In genomic region chr16:7332611-7333010, GRCh38 we compare ENCODE assay signal across 31 cellular contexts. TPM values are rescaled to one million over a fixed set of nuclear protein-coding genes. Genes with fewer than 3 reads are reported as not detected.
DNase-seq lines count a peak whose midpoint lies in the region; ATAC-seq and TF ChIP-seq lines count a peak whose summit lies in the region.
"Had no signal": no experiment of that assay in that cellular context is flagged by ENCODE, and none has a peak within 500 bp of the region (broad histone marks: within the 10 kb centered on the region; RNA-seq: fewer than 3 reads in every experiment).

Gene RBFOX1, plus strand, starts transcription at chr16:7332845.

- peak within 1 kb of the TSS; percentile 37 for H3K4me2 ChIP-seq in skeletal muscle satellite cell (ENCODE audit: low read length)

- H3K36me3 ChIP-seq in SJCRH30, result peaks cover 2% of the 10 kb centered on the region; the same call in 1 of the 2 replicates
- H3K36me3 ChIP-seq in heart left ventricle, result no peaks in the 10 kb centered on the region
- H3K36me3 ChIP-seq in skeletal muscle satellite cell (ENCODE audit: insufficient read depth, low read length), result no peaks in the 10 kb centered on the region

- H3K27ac ChIP-seq in SJCRH30 (peak within 1 kb of the TSS; percentile 83), heart left ventricle (peak within 1 kb of the TSS; percentile 63 to 87 (median 81))
- H3K27ac ChIP-seq: skin epidermis had no signal

- 26 to 35% (median 31%) methylated on average over 8 of the region's 8 CpGs for WGBS in heart left ventricle, 4 donors

- H3K4me3 ChIP-seq in SJCRH30 (peak within 1 kb of the TSS; percentile 43), heart left ventricle (peak within 1 kb of the TSS; percentile 19 to 65 (median 54)), skeletal muscle satellite cell (ENCODE audit: low read length) (peak within 1 kb of the TSS; percentile 31)
- H3K4me3 ChIP-seq: skin epidermis had no signal

- intact Hi-C loops in heart left ventricle (cut with DNase I), result loop anchor here in 4 of 10 donors (2.0 to 5.0 kb wide), 3 partner anchors 40 to 72 kb away; no protein-coding TSS in a partner anchor

- H3K36me3 Mint-ChIP-seq in nephron (ENCODE audit: low read depth), result no peaks in the 10 kb centered on the region
- H3K36me3 Mint-ChIP-seq: activated naive CD8-positive, alpha-beta T cell treated with anti-CD3 and anti-CD28 coated beads, Interleukin-2, amount 10 ng/mL, durations not matched to agents 7 days and 5 days; IgD-negative memory B cell; T-cell had no signal

- H3K27me3 Mint-ChIP-seq in nephron (ENCODE audit: low read depth), result no peaks in the 10 kb centered on the region
- H3K27me3 Mint-ChIP-seq: activated CD4-positive, alpha-beta T cell treated with anti-CD3 and anti-CD28 coated beads, Interleukin-2, amount 10 ng/mL, durations not matched to agents 24 days and 14 days; activated naive CD8-positive, alpha-beta T cell treated with anti-CD3 and anti-CD28 coated beads, Interleukin-2, amount 10 ng/mL, durations not matched to agents 7 days and 5 days; IgD-negative memory B cell; T-cell had no signal

- peak within 1 kb of the TSS; percentile 58 for H3K9ac ChIP-seq in skeletal muscle satellite cell (ENCODE audit: low read depth, low read length)

- TF ChIP-seq CTCF in heart left ventricle (IDR thresholded peaks at IDR 0.05), result no peak
- TF ChIP-seq CTCF in nephron (IDR thresholded peaks at IDR 0.05; ENCODE audit: unreplicated experiment in 3 of 3), result no peak

- H3K9me3 Mint-ChIP-seq in nephron, result no peaks in the 10 kb centered on the region
- H3K9me3 Mint-ChIP-seq: endodermal cell had no signal

- peak in 1 of 2 donors; percentile 16 for TF ChIP-seq POLR2A in heart left ventricle (IDR thresholded peaks at IDR 0.05)

- H3K4me1 ChIP-seq in SJCRH30 (peaks cover 61% of the 10 kb centered on the region), heart left ventricle (peaks cover 0 to 37% (median 8%) of the 10 kb centered on the region in 12 donors), skeletal muscle satellite cell (ENCODE audit: control insufficient read depth, insufficient read depth, low read length) (peaks cover 24% of the 10 kb centered on the region)

- H3K4me1 Mint-ChIP-seq in nephron, result peaks cover 62% of the 10 kb centered on the region
- H3K4me1 Mint-ChIP-seq: activated CD4-positive, alpha-beta T cell treated with anti-CD3 and anti-CD28 coated beads, Interleukin-2, amount 10 ng/mL, durations not matched to agents 24 days and 14 days; activated naive CD8-positive, alpha-beta T cell treated with anti-CD3 and anti-CD28 coated beads, Interleukin-2, amount 10 ng/mL, durations not matched to agents 7 days and 5 days; IgD-negative memory B cell; T-cell; WTC11 had no signal

- H3K27ac Mint-ChIP-seq in nephron, result peak within 1 kb of the TSS; percentile 50 to 83 (median 65)
- H3K27ac Mint-ChIP-seq: activated CD4-positive, alpha-beta T cell treated with anti-CD3 and anti-CD28 coated beads, Interleukin-2, amount 10 ng/mL, durations not matched to agents 24 days and 14 days; activated naive CD8-positive, alpha-beta T cell treated with anti-CD3 and anti-CD28 coated beads, Interleukin-2, amount 10 ng/mL, durations not matched to agents 7 days and 5 days; endodermal cell; IgD-negative memory B cell; T-cell; WTC11 had no signal

- no peaks in the 10 kb centered on the region for H3K27me3 ChIP-seq in SJCRH30
- no peaks in the 10 kb centered on the region for H3K27me3 ChIP-seq in heart left ventricle
- no peaks in the 10 kb centered on the region for H3K27me3 ChIP-seq in skeletal muscle satellite cell (ENCODE audit: control insufficient read depth, insufficient read depth, low read length)

- ATAC-seq in heart left ventricle, result peak; percentile 48 to 72 (median 63)
- ATAC-seq in left lobe of liver, result no peak
- ATAC-seq in HG03565 (IDR thresholded peaks at IDR 0.05; ENCODE audit: unreplicated experiment), result no peak
- no peak for ATAC-seq in HG03045 (IDR thresholded peaks at IDR 0.05; ENCODE audit: unreplicated experiment)
- ATAC-seq: esophagus mucosa; stimulated activated naive CD8-positive, alpha-beta T cell treated with anti-CD3 and anti-CD28 coated beads, Interleukin-15, Interleukin-2, amounts not matched to agents 100 U/mL and 50 U/mL, for 24 hours; T-cell; WTC11 had no signal

- H3K9me3 ChIP-seq in SJCRH30 (replicated peaks), result no peaks in the 10 kb centered on the region
- no peaks in the 10 kb centered on the region for H3K9me3 ChIP-seq in heart left ventricle
- no peaks in the 10 kb centered on the region for H3K9me3 ChIP-seq in skeletal muscle satellite cell (replicated peaks; ENCODE audit: low read length)

- DNase-seq in SJCRH30 (peak; percentile 34 to 73), heart left ventricle (no peak), left lobe of liver (ENCODE audit: low spot score) (no peak), globus pallidus (ENCODE audit: low spot score) (no peak)
- DNase-seq: activated CD4-positive, alpha-beta T cell treated with anti-CD3 and anti-CD28 coated beads, Interleukin-2, amount 10 ng/mL, durations not matched to agents 24 days and 14 days; activated CD8-positive, alpha-beta memory T cell treated with anti-CD3 and anti-CD28 coated beads for 24 hours; activated gamma-delta T cell; activated naive CD8-positive, alpha-beta T cell treated with anti-CD3 and anti-CD28 coated beads, Interleukin-2, amount 10 ng/mL, durations not matched to agents 7 days and 5 days; AML-193; aorta; EL; endodermal cell; foreskin fibroblast; hippocampal formation; NCI-H1694 treated with DMSO at 0.1 percent for 48 hours; NCI-H446 treated with DMSO at 0.1 percent for 48 hours; NCI-H82; posterior cingulate gyrus; RPMI8226; stimulated activated naive CD8-positive, alpha-beta T cell treated with anti-CD3 and anti-CD28 coated beads, Interleukin-15, Interleukin-2, amounts not matched to agents 100 U/mL and 50 U/mL, for 24 hours; T-cell had no signal

- peak within 1 kb of the TSS; percentile 1 to 85 (median 71) for H3K4me3 Mint-ChIP-seq in nephron
- H3K4me3 Mint-ChIP-seq: activated CD4-positive, alpha-beta T cell treated with anti-CD3 and anti-CD28 coated beads, Interleukin-2, amount 10 ng/mL, durations not matched to agents 24 days and 14 days; activated naive CD8-positive, alpha-beta T cell treated with anti-CD3 and anti-CD28 coated beads, Interleukin-2, amount 10 ng/mL, durations not matched to agents 7 days and 5 days; endodermal cell; IgD-negative memory B cell; T-cell; WTC11 had no signal

RNA-seq across cellular contexts. Expression of gene RBFOX1, which starts in this region (rescaled TPM):
- 8.9 and 11.6 TPM in 2 replicates for total RNA-seq in SJCRH30 (2014; rRNA removed; shearing (Covaris generic))
- total RNA-seq in heart left ventricle (10 to 100 TPM; 36.9 to 68.1 (median 49.5) TPM), left lobe of liver (not detected)
- polyA plus RNA-seq in heart left ventricle, result 10 to 100 TPM; 13.4 to 15.5 TPM
- 0.25 and 1.3 TPM in 2 replicates for total RNA-seq in skeletal muscle satellite cell (2012; rRNA removed)
- total RNA-seq: activated CD4-positive, alpha-beta T cell treated with anti-CD3 and anti-CD28 coated beads, Interleukin-2, amount 10 ng/mL, durations not matched to agents 24 days and 14 days; activated naive CD8-positive, alpha-beta T cell treated with anti-CD3 and anti-CD28 coated beads, Interleukin-2, amount 10 ng/mL, durations not matched to agents 7 days and 5 days; aorta; esophagus mucosa; H4; HT-29; T-cell had no signal
- polyA plus RNA-seq: IgD-negative memory B cell had no signal

Comparison
In these comparisons a context has a peak if more than half of its experiments do, and no peak if none do; other contexts are left out.
1. DNase-seq: peak in SJCRH30 (2 of 2); none in heart left ventricle (0 of 5), left lobe of liver (single experiment) and globus pallidus (single experiment).
2. ATAC-seq: peak in heart left ventricle (4 of 4); none in left lobe of liver (single experiment), HG03565 (single experiment) and HG03045 (single experiment).
3. Peak in every context shown above with its lines, with median percentiles within 50 percentile points of each other: H3K4me3 ChIP-seq.